ENCODE assay signal across 11 cellular contexts in the genomic region with DNA sequence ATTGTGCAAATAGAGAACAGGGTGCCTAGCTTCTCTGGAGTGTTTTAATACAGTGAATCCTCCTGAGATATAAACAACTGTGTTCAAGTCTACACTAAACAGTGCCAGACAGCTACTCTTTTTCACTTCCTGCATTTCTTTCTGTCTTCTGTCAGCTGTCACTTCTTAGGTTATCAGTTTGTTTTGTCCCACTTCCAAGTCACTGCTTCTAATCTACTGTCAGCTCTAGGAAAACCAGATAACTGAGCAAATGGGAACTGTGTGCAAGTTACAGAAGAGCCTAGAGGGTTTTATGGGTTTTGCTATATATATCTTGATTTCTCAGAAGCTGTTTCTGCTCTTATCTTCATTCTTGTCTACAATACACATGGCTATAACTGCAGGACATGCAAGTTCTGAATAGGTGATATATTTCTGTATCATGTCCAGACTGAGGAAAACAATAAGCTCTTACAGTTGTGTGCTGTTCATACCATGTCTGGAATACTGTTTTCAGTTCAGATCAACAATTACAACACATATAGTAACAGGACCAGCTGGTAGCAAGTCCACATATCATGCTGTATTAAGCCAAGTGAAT. TPM values are rescaled to one million over a fixed set of nuclear protein-coding genes. Genes with fewer than 3 reads are reported as not detected.
DNase-seq lines count a peak whose midpoint lies in the region; ATAC-seq and TF ChIP-seq lines count a peak whose summit lies in the region.
"Had no signal": no experiment of that assay in that cellular context is flagged by ENCODE, and none has a peak within 500 bp of the region (broad histone marks: within the 10 kb centered on the region; RNA-seq: fewer than 3 reads in every experiment).

No MANE protein-coding gene starts in this region.

- H3K4me1 Mint-ChIP-seq in activated CD4-positive, alpha-beta T cell treated with anti-CD3 and anti-CD28 coated beads, Interleukin-2, amount 10 ng/mL, durations not matched to agents 24 days and 14 days, result peaks cover 57% of the 10 kb centered on the region

- H3K4me1 ChIP-seq in SK-N-SH (ENCODE audit: control insufficient read depth in 1 of 2, insufficient read depth in 2 of 2, low read depth in 1 of 2, low read length in 1 of 2) (peaks cover 23 to 53% of the 10 kb centered on the region in 2 experiments; a peak in 3 of 4 replicates), heart left ventricle (peaks cover 5 to 76% (median 65%) of the 10 kb centered on the region in 12 donors), gastrocnemius medialis (peaks cover 37 to 40% of the 10 kb centered on the region in 2 donors)

- H3K27ac ChIP-seq in SK-N-SH (ENCODE audit: low read depth in 2 of 2, low read length in 1 of 2) (peak overlapping the region; percentile 7 to 100; a peak in 3 of 4 replicates), heart left ventricle (peak overlapping the region in 11 of 12 donors; percentile 1 to 76 (median 54)), gastrocnemius medialis (peak overlapping the region; percentile 0 to 51 (median 26))

- TF ChIP-seq CTCF in SK-N-SH (IDR thresholded peaks at IDR 0.05), result no peak
- no peak for TF ChIP-seq CTCF in heart left ventricle (IDR thresholded peaks at IDR 0.05)
- TF ChIP-seq CTCF in gastrocnemius medialis (IDR thresholded peaks at IDR 0.05 in 4 of 5, conservative IDR thresholded peaks at IDR 0.05 in 1 of 5), result no peak

- no peak overlapping the region for H3K4me3 Mint-ChIP-seq in activated CD4-positive, alpha-beta T cell treated with anti-CD3 and anti-CD28 coated beads, Interleukin-2, amount 10 ng/mL, durations not matched to agents 24 days and 14 days

- peaks cover 73% of the 10 kb centered on the region for H4K20me1 ChIP-seq in SK-N-SH (ENCODE audit: insufficient read depth)

- H3K27me3 ChIP-seq in SK-N-SH (ENCODE audit: insufficient read depth) (no peaks in the 10 kb centered on the region), heart left ventricle (no peaks in the 10 kb centered on the region), gastrocnemius medialis (no peaks in the 10 kb centered on the region)

- no peaks in the 10 kb centered on the region for H3K27me3 Mint-ChIP-seq in activated CD4-positive, alpha-beta T cell treated with anti-CD3 and anti-CD28 coated beads, Interleukin-2, amount 10 ng/mL, durations not matched to agents 24 days and 14 days

- H3K4me3 ChIP-seq in SK-N-SH (ENCODE audit: low read depth in 2 of 2, low read length in 1 of 2) (no peak overlapping the region), heart left ventricle (no peak overlapping the region), gastrocnemius medialis (no peak overlapping the region)

- H3K27ac Mint-ChIP-seq in activated CD4-positive, alpha-beta T cell treated with anti-CD3 and anti-CD28 coated beads, Interleukin-2, amount 10 ng/mL, durations not matched to agents 24 days and 14 days, result peak overlapping the region; percentile 8

- H3F3A ChIP-seq in SK-N-SH (replicated peaks; ENCODE audit: insufficient read depth), result peaks cover 6% of the 10 kb centered on the region

- H2AFZ ChIP-seq in SK-N-SH (ENCODE audit: low read depth), result no peak overlapping the region

- POLR2A ChIA-PET in SK-N-SH (lab: Yijun Ruan, JAX), result interaction anchor here (0.7 to 1.4 kb wide), 9 partner anchors 10 to 970 kb away, joined by 3 to 7 read pairs (median 3); a partner anchor contains a TSS

- H3K9me3 Mint-ChIP-seq in activated CD4-positive, alpha-beta T cell treated with anti-CD3 and anti-CD28 coated beads, Interleukin-2, amount 10 ng/mL, durations not matched to agents 24 days and 14 days, result no peaks in the 10 kb centered on the region

- CTCF ChIA-PET in SK-N-SH (lab: Yijun Ruan, JAX), result interaction anchor here (0.7 to 11.5 kb wide), 8 partner anchors 14 to 91 kb away, joined by 3 to 150 read pairs (median 4); no protein-coding TSS in a partner anchor

- H3K79me2 ChIP-seq in SK-N-SH (ENCODE audit: insufficient read depth), result peaks cover 100% of the 10 kb centered on the region

- 0 out of 2 replicates have a peak, but pooled peaks have one; percentile 8 for TF ChIP-seq RAD21 in SK-N-SH (IDR thresholded peaks at IDR 0.05; ENCODE audit: low read length)

- peak; percentile 93 to 96 (median 94) for ATAC-seq in heart left ventricle
- ATAC-seq in gastrocnemius medialis, result no peak
- no peak for ATAC-seq in HG03025 (IDR thresholded peaks at IDR 0.05; ENCODE audit: low FRiP score, unreplicated experiment)

- TF ChIP-seq POLR2A in heart left ventricle (IDR thresholded peaks at IDR 0.05) (no peak), gastrocnemius medialis (IDR thresholded peaks at IDR 0.05) (no peak)

- in situ Hi-C loops in gastrocnemius medialis (cut with MboI; ENCODE audit: low sequenced_read_pairs in 4 of 4), result no loop called here

- no peak overlapping the region for H3K9ac ChIP-seq in SK-N-SH

- H3K36me3 Mint-ChIP-seq in activated CD4-positive, alpha-beta T cell treated with anti-CD3 and anti-CD28 coated beads, Interleukin-2, amount 10 ng/mL, durations not matched to agents 24 days and 14 days (ENCODE audit: low read depth), result peaks cover 68% of the 10 kb centered on the region

- H3K9me3 ChIP-seq in SK-N-SH (no peaks in the 10 kb centered on the region), heart left ventricle (no peaks in the 10 kb centered on the region), gastrocnemius medialis (no peaks in the 10 kb centered on the region)

- peak; percentile 37 to 100; a peak in 3 of 4 replicates for TF ChIP-seq EP300 in SK-N-SH (IDR thresholded peaks at IDR 0.05; ENCODE audit: borderline replicate concordance in 1 of 2, low read depth in 1 of 2, low read length in 1 of 2)

- peaks cover 42 to 44% of the 10 kb centered on the region in 2 experiments for H3K36me3 ChIP-seq in SK-N-SH (replicated peaks in 1 of 2; ENCODE audit: control insufficient read depth in 1 of 2, insufficient read depth in 2 of 2, low read length in 1 of 2)
- H3K36me3 ChIP-seq in heart left ventricle, result peaks cover 0 to 34% (median 28%) of the 10 kb centered on the region in 9 donors
- peaks cover 0 to 24% of the 10 kb centered on the region in 2 donors for H3K36me3 ChIP-seq in gastrocnemius medialis

- DNase-seq in activated CD4-positive, alpha-beta T cell treated with anti-CD3 and anti-CD28 coated beads, Interleukin-2, amount 10 ng/mL, durations not matched to agents 24 days and 14 days, result no peak
- no peak for DNase-seq in activated CD4-positive, alpha-beta T cell treated with anti-CD3 and anti-CD28 coated beads for 48 hours
- DNase-seq in SK-N-SH (peak; percentile 66), heart left ventricle (peak in 1 of 5 donors; percentile 25), gastrocnemius medialis (no peak), amniotic stem cell (lab: John Stamatoyannopoulos, UW) (no peak), NCI-H1092 (lab: John Stamatoyannopoulos, UW) (no peak)
- DNase-seq: kidney; NCI-H1930; stimulated activated naive CD4-positive, alpha-beta T cell had no signal

- no peaks in the 10 kb centered on the region for H3K9me2 ChIP-seq in SK-N-SH

- intact Hi-C loops in activated CD4-positive, alpha-beta T cell treated with anti-CD3 and anti-CD28 coated beads, Interleukin-2, amount 10 ng/mL, durations not matched to agents 24 days and 14 days (cut with micrococcal nuclease), result no loop called here
- intact Hi-C loops in heart left ventricle (cut with DNase I), result no loop called here
- intact Hi-C loops in gastrocnemius medialis (cut with DNase I; ENCODE audit: low total_unique reads), result no loop called here

- H3K4me2 ChIP-seq in SK-N-SH, result peak overlapping the region; percentile 35; the same call in 1 of the 2 replicates

TF ChIP-seq in SK-N-SH, 30 proteins besides CTCF, POLR2A, EP300 and RAD21 (continues in another document):
- TF ChIP-seq EZH2phosphoT487 (IDR thresholded peaks at IDR 0.05; ENCODE audit: borderline replicate concordance, low read depth) (no peak), NRF1 (IDR thresholded peaks at IDR 0.05; ENCODE audit: low read depth, low read length) (no peak), GATA2 (CRISPR knock-in tag; IDR thresholded peaks at IDR 0.05) (peak; percentile 100), YY1 (IDR thresholded peaks at IDR 0.05; ENCODE audit: low read depth) (no peak), TEAD4 (IDR thresholded peaks at IDR 0.05; ENCODE audit: borderline replicate concordance, insufficient read depth) (peak; percentile 63; the same call in 1 of the 2 replicates), FOSL2 (IDR thresholded peaks at IDR 0.05; ENCODE audit: borderline replicate concordance, low read depth) (no peak), SIN3A (IDR thresholded peaks at IDR 0.05; ENCODE audit: borderline replicate concordance, low read depth, low read length) (no peak), NFIC (IDR thresholded peaks at IDR 0.05; ENCODE audit: borderline replicate concordance) (peak; percentile 80; the same call in 1 of the 2 replicates), RXRA (IDR thresholded peaks at IDR 0.05; ENCODE audit: borderline replicate concordance, low read depth) (no peak), MEF2A (IDR thresholded peaks at IDR 0.05; ENCODE audit: borderline replicate concordance, low read depth) (no peak), TCF12 (IDR thresholded peaks at IDR 0.05) (peak; percentile 97)
- TF ChIP-seq, protein P1, sequence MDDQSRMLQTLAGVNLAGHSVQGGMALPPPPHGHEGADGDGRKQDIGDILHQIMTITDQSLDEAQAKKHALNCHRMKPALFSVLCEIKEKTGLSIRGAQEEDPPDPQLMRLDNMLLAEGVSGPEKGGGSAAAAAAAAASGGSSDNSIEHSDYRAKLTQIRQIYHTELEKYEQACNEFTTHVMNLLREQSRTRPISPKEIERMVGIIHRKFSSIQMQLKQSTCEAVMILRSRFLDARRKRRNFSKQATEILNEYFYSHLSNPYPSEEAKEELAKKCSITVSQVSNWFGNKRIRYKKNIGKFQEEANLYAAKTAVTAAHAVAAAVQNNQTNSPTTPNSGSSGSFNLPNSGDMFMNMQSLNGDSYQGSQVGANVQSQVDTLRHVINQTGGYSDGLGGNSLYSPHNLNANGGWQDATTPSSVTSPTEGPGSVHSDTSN (IDR thresholded peaks at IDR 0.05), result peak; percentile 85
- TF ChIP-seq, protein P2, sequence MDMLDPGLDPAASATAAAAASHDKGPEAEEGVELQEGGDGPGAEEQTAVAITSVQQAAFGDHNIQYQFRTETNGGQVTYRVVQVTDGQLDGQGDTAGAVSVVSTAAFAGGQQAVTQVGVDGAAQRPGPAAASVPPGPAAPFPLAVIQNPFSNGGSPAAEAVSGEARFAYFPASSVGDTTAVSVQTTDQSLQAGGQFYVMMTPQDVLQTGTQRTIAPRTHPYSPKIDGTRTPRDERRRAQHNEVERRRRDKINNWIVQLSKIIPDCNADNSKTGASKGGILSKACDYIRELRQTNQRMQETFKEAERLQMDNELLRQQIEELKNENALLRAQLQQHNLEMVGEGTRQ (IDR thresholded peaks at IDR 0.05; ENCODE audit: borderline replicate concordance, low read depth, low read length), result no peak

RNA-seq across cellular contexts. Expression of a gene that starts 5.8 kb away (rescaled TPM):
- total RNA-seq in activated CD4-positive, alpha-beta T cell treated with anti-CD3 and anti-CD28 coated beads, Interleukin-2, amount 10 ng/mL, durations not matched to agents 24 days and 14 days, result 148 TPM in 2 replicates
- polyA plus RNA-seq in SK-N-SH (2012; rRNA removed) (32.3 and 38.7 TPM in 2 replicates), heart left ventricle (10 to 100 TPM; 13.6 to 32.3 TPM)
- polyA plus RNA-seq in SK-N-SH (2012; cell fraction: cytosol; rRNA removed), result 41.6 and 48.2 TPM in 2 replicates
- polyA plus RNA-seq in SK-N-SH (2012; cell fraction: nucleus; rRNA removed), result 20.0 and 38.6 TPM in 2 replicates
- total RNA-seq in heart left ventricle (10 to 100 TPM; 20.8 to 84.7 (median 63.1) TPM), gastrocnemius medialis (10 to 100 TPM; 12.1 to 18.7 (median 16.1) TPM)

Comparison
In these comparisons a context has a peak if more than half of its experiments do, and no peak if none do; other contexts are left out.
1. ATAC-seq: peak in heart left ventricle (4 of 4); none in gastrocnemius medialis (0 of 2) and HG03025 (single experiment).
2. Peak in every context shown above with its lines, with median percentiles within 50 percentile points of each other: H3K27ac ChIP-seq.